8 cellular contexts compared by ENCODE assay signal in the genomic region with DNA sequence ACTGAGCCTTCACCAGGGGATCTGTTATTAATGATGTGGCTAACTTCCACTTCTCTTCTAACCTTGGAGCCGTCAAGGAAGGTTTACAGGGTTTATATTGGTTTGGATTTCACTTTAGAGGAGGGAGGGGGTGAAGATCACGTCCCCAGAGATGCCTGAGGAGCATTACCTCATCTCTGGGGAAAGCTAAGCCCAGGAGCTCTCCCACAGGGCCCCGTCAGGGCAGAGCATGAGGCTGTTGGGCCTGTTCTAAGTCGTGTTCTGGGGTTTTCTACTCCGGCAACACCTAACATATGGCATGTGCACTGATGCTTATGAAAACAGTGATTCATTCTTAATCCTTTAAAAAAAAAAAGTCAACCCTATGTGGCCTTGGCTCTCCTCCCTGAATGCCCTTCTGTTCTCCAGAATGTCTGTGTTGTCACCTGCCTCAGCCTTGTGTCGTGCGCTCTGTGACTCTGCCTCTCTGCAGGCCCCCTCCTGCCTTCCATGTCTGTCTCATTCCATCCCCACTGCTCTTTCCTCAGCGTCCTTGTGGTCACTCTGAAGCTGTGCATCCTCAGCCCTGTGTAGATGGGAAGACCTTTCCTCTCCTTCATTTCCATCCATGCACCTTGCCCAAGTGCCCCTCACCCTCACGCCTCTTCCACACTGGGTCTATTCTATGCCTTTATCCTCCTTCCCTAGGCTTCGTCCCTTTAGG.
DNase-seq lines count a peak whose midpoint lies in the region; ATAC-seq and TF ChIP-seq lines count a peak whose summit lies in the region.

No MANE protein-coding gene starts in this region.

- H3K4me1 ChIP-seq in upper lobe of left lung (no peaks in the 10 kb centered on the region), stomach (no peaks in the 10 kb centered on the region)

- no peaks in the 10 kb centered on the region for H3K36me3 Mint-ChIP-seq in naive B cell

- H3K9me3 Mint-ChIP-seq in naive B cell: no peaks in the 10 kb centered on the region

- H3K4me3 ChIP-seq in brain microvascular endothelial cell (ENCODE audit: low read depth, low read length) (no peak overlapping the region), upper lobe of left lung (no peak overlapping the region), stomach (no peak overlapping the region)

- in situ Hi-C loops in brain microvascular endothelial cell (cut with HindIII; ENCODE audit: low pct_ligation_motif_present, low sequenced_read_pairs): no loop called here

- H3K27ac ChIP-seq in brain microvascular endothelial cell (no peak overlapping the region), upper lobe of left lung (no peak overlapping the region), stomach (no peak overlapping the region)

- intact Hi-C loops in stomach (cut with DNase I; ENCODE audit: low total_unique reads): no loop called here

- H3K4me1 Mint-ChIP-seq in naive B cell: peaks cover 24 to 45% (median 27%) of the 10 kb centered on the region in 3 donors

- peak overlapping the region in 5 of 6 donors; percentile 27 to 92 (median 73) for H3K27ac Mint-ChIP-seq in naive B cell

- H3K27me3 ChIP-seq in brain microvascular endothelial cell (replicated peaks) (no peaks in the 10 kb centered on the region), upper lobe of left lung (no peaks in the 10 kb centered on the region), stomach (no peaks in the 10 kb centered on the region)

- TF ChIP-seq EP300 in upper lobe of left lung (IDR thresholded peaks at IDR 0.05) (no peak), stomach (IDR thresholded peaks at IDR 0.05) (no peak)

- H3K9me3 ChIP-seq in upper lobe of left lung (no peaks in the 10 kb centered on the region), stomach (no peaks in the 10 kb centered on the region)

- TF ChIP-seq CTCF in brain microvascular endothelial cell (IDR thresholded peaks at IDR 0.05; ENCODE audit: low read depth, low read length, missing control alignments): peak; percentile 49
- no peak for TF ChIP-seq CTCF in upper lobe of left lung (IDR thresholded peaks at IDR 0.05)
- TF ChIP-seq CTCF in stomach (IDR thresholded peaks at IDR 0.05): no peak

- no peaks in the 10 kb centered on the region for H3K36me3 ChIP-seq in brain microvascular endothelial cell (replicated peaks)
- no peaks in the 10 kb centered on the region for H3K36me3 ChIP-seq in upper lobe of left lung
- no peaks in the 10 kb centered on the region for H3K36me3 ChIP-seq in stomach

- no peaks in the 10 kb centered on the region for H3K27me3 Mint-ChIP-seq in naive B cell

- TF ChIP-seq POLR2A in upper lobe of left lung (IDR thresholded peaks at IDR 0.05) (no peak), stomach (IDR thresholded peaks at IDR 0.05) (no peak)

- DNase-seq in D341Med (ENCODE audit: low spot score) (peak; percentile 90), HS-5 (ENCODE audit: low read depth) (peak; percentile 41), brain microvascular endothelial cell (peak; percentile 63), naive B cell (no peak), 8988T (no peak), upper lobe of left lung (no peak), stomach (no peak), NCI-H1048 (lab: John Stamatoyannopoulos, UW) (no peak)

- no peak overlapping the region for H3K4me3 Mint-ChIP-seq in naive B cell

- WGBS in upper lobe of left lung, 2 donors: 72 to 77% methylated on average over 10 of the region's 10 CpGs
- 61 to 74% (median 65%) methylated on average over 10 of the region's 10 CpGs for WGBS in stomach, 5 donors

- no peak for ATAC-seq in naive B cell (ENCODE audit: low read depth in 2 of 2)
- ATAC-seq in upper lobe of left lung (ENCODE audit: low FRiP score in 2 of 2): no peak

Comparison
In these comparisons a context has a peak if more than half of its experiments do, and no peak if none do; other contexts are left out.
1. DNase-seq: peak in D341Med (single experiment), HS-5 (single experiment) and brain microvascular endothelial cell (single experiment); none in naive B cell (single experiment), 8988T (single experiment), upper lobe of left lung (0 of 2), stomach (single experiment) and NCI-H1048 (single experiment).